15 cellular contexts compared by ENCODE assay signal in the genomic region with DNA sequence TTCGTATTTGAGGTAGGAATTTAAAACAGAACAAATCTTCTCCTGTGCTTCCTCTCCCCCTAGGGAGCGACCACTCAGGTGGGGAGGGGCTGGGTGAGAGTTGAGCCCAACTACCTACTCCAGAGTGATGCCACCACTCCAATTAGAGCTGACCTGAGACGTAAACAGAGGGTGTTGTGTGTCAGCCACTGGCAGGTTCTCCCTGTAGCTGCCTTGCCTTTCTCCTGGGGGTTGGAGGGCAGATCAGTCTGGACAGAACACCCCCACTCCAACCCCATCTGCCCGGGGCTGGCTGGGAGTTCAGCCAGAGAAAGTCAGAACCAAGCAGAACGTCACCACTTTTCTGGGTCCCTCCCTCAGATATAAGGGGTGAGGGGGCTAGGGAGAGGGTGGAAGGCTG. TPM values are rescaled to one million over a fixed set of nuclear protein-coding genes. Genes with fewer than 3 reads are reported as not detected.
DNase-seq lines count a peak whose midpoint lies in the region; ATAC-seq and TF ChIP-seq lines count a peak whose summit lies in the region.
"Had no signal": no experiment of that assay in that cellular context is flagged by ENCODE, and none has a peak within 500 bp of the region (broad histone marks: within the 10 kb centered on the region; RNA-seq: fewer than 3 reads in every experiment).

No MANE protein-coding gene starts in this region.

- WGBS in trophoblast cell (ENCODE audit: extremely low coverage, insufficient coverage, insufficient read length): no CpG with 5 or more reads among the region's 5 CpGs

- H3K9me3 ChIP-seq in trophoblast cell (ENCODE audit: insufficient read depth, low read depth, low read length): peaks cover 4% of the 10 kb centered on the region
- H3K9me3 ChIP-seq: SK-N-SH had no signal

- no peak overlapping the region for H4K8ac ChIP-seq in trophoblast cell (ENCODE audit: low read depth, low read length)

- H3K23ac ChIP-seq in trophoblast cell (ENCODE audit: low read length): no peak overlapping the region

- no peak for DNase-seq in activated T-cell treated with anti-CD3 and anti-CD28 coated beads, Interleukin-2, amount 50 U/mL, for 4 hours
- no peak for DNase-seq in activated T-cell treated with anti-CD3 and anti-CD28 coated beads for 4 hours
- no peak for DNase-seq in activated naive CD4-positive, alpha-beta T cell treated with anti-CD3 and anti-CD28 coated beads, Interleukin-2, amount 50 U/mL, for 72 hours (ENCODE audit: low spot score in 2 of 2)
- no peak for DNase-seq in trophoblast cell
- DNase-seq in GM10248 (ENCODE audit: extremely low spot score): no peak
- no peak for DNase-seq in G401 (ENCODE audit: low spot score)
- DNase-seq: aorta, HCEC 1CT, NCI-H1105 had no signal

- peak overlapping the region; percentile 50 for H4K91ac ChIP-seq in trophoblast cell (ENCODE audit: low read depth, low read length)

- H3K36me3 Mint-ChIP-seq in activated T-cell treated with anti-CD3 and anti-CD28 coated beads, Interleukin-2, amount 50 U/mL, for 4 hours (ENCODE audit: insufficient read depth): peaks cover 14% of the 10 kb centered on the region
- H3K36me3 Mint-ChIP-seq in activated naive CD4-positive, alpha-beta T cell treated with anti-CD3 and anti-CD28 coated beads, Interleukin-2, amount 50 U/mL, for 72 hours: peaks cover 7 to 13% of the 10 kb centered on the region in 2 donors

- TF ChIP-seq CTCF in KMS-11 (conservative IDR thresholded peaks at IDR 0.05; ENCODE audit: low read depth, low read length): no peak
- TF ChIP-seq CTCF in GM10248 (IDR thresholded peaks at IDR 0.05; ENCODE audit: control extremely low read depth, extremely low read depth, low read depth, missing control alignments): no peak

- peak overlapping the region; percentile 94 for H3K4me2 ChIP-seq in KMS-11
- no peak overlapping the region for H3K4me2 ChIP-seq in trophoblast cell (ENCODE audit: low read length)
- H3K4me2 ChIP-seq: SK-N-SH had no signal

- POLR2A ChIA-PET in GM10248 (lab: Yijun Ruan, JAX): interaction anchor here (0.6 to 2.1 kb wide), 2 partner anchors 11 to 25 kb away, joined by 3 to 11 read pairs; a partner anchor contains a TSS

- H3K79me2 ChIP-seq in KMS-11 (ENCODE audit: insufficient read depth, low read depth) (peaks cover 13% of the 10 kb centered on the region), trophoblast cell (ENCODE audit: control insufficient read depth, insufficient read depth, low read length, poor library complexity) (no peaks in the 10 kb centered on the region)

- H3K27me3 Mint-ChIP-seq in activated T-cell treated with anti-CD3 and anti-CD28 coated beads, Interleukin-2, amount 50 U/mL, for 4 hours (ENCODE audit: low read depth): no peaks in the 10 kb centered on the region

- H3K36me3 ChIP-seq in KMS-11 (ENCODE audit: insufficient read depth) (no peaks in the 10 kb centered on the region), trophoblast cell (ENCODE audit: control insufficient read depth in 1 of 2, insufficient read depth in 2 of 2, low read length in 2 of 2) (peaks cover 16 to 20% of the 10 kb centered on the region in 2 experiments)

- H3K4me1 ChIP-seq in KMS-11 (ENCODE audit: low read depth, poor library complexity, severe bottlenecking) (peaks cover 24% of the 10 kb centered on the region), trophoblast cell (ENCODE audit: control insufficient read depth in 1 of 2, insufficient read depth in 2 of 2, low read length in 2 of 2) (peaks cover 24 to 36% of the 10 kb centered on the region in 2 experiments)
- H3K4me1 ChIP-seq: foreskin keratinocyte had no signal

- H2BK120ac ChIP-seq in trophoblast cell (ENCODE audit: insufficient read depth, low read length, poor library complexity): no peak overlapping the region

- H3K27me3 ChIP-seq in KMS-11 (ENCODE audit: insufficient read depth, low read depth): no peaks in the 10 kb centered on the region
- H3K27me3 ChIP-seq in trophoblast cell (ENCODE audit: insufficient read depth, low read length): no peaks in the 10 kb centered on the region

- H3K27ac Mint-ChIP-seq in activated naive CD4-positive, alpha-beta T cell treated with anti-CD3 and anti-CD28 coated beads, Interleukin-2, amount 50 U/mL, for 72 hours: peak overlapping the region; percentile 80 to 86

- no peak overlapping the region for H2AFZ ChIP-seq in KMS-11 (ENCODE audit: low read depth)
- peak overlapping the region; percentile 10 for H2AFZ ChIP-seq in trophoblast cell (ENCODE audit: insufficient read depth, low read length, poor library complexity)

- H3K4me3 ChIP-seq in KMS-11 (IDR thresholded peaks at IDR 0.05; ENCODE audit: insufficient read depth, low read depth, low read length) (no peak overlapping the region), trophoblast cell (ENCODE audit: low read depth, low read length) (no peak overlapping the region)

- no peaks in the 10 kb centered on the region for H3K9me3 Mint-ChIP-seq in activated T-cell treated with anti-CD3 and anti-CD28 coated beads, Interleukin-2, amount 50 U/mL, for 4 hours
- H3K9me3 Mint-ChIP-seq in activated naive CD4-positive, alpha-beta T cell treated with anti-CD3 and anti-CD28 coated beads, Interleukin-2, amount 50 U/mL, for 72 hours: no peaks in the 10 kb centered on the region

- H3K79me1 ChIP-seq in trophoblast cell (ENCODE audit: low read length): peaks cover 8% of the 10 kb centered on the region

- H3K4me1 Mint-ChIP-seq in activated T-cell treated with anti-CD3 and anti-CD28 coated beads, Interleukin-2, amount 50 U/mL, for 4 hours (ENCODE audit: low read depth): peaks cover 10% of the 10 kb centered on the region

- H2BK5ac ChIP-seq in trophoblast cell (ENCODE audit: low read depth, low read length, poor library complexity): peak overlapping the region; percentile 39

- H3K4ac ChIP-seq in trophoblast cell (ENCODE audit: low read depth, low read length): no peak overlapping the region

- no peak overlapping the region for H4K12ac ChIP-seq in trophoblast cell (ENCODE audit: low read depth, low read length)

- CTCF ChIA-PET in GM10248 (lab: Yijun Ruan, JAX): interaction anchor here (1.2 to 5.4 kb wide), 5 partner anchors 11 to 314 kb away, joined by 3 to 32 read pairs (median 9); a partner anchor contains a TSS

- peak overlapping the region; percentile 6 for H3K14ac ChIP-seq in trophoblast cell (ENCODE audit: low read length)

- in situ Hi-C loops in G401 (cut with HindIII; ENCODE audit: low sequenced_read_pairs): no loop called here

- peak overlapping the region; percentile 7 for H2AK5ac ChIP-seq in trophoblast cell (ENCODE audit: low read length)

- H3K27ac ChIP-seq in KMS-11: no peak overlapping the region
- peak overlapping the region; percentile 37 for H3K27ac ChIP-seq in trophoblast cell (ENCODE audit: low read depth, low read length)
- H3K27ac ChIP-seq: foreskin keratinocyte had no signal

- H4K20me1 ChIP-seq in KMS-11 (ENCODE audit: insufficient read depth): no peaks in the 10 kb centered on the region

- no peak for ATAC-seq in activated T-cell treated with anti-CD3 and anti-CD28 coated beads, Interleukin-2, amount 50 U/mL, for 4 hours
- ATAC-seq in activated naive CD4-positive, alpha-beta T cell treated with anti-CD3 and anti-CD28 coated beads, Interleukin-2, amount 50 U/mL, for 72 hours: no peak
- no peak for ATAC-seq in HG02763 (IDR thresholded peaks at IDR 0.05; ENCODE audit: unreplicated experiment)
- ATAC-seq: foreskin keratinocyte, left lobe of liver had no signal

- H3K4me3 Mint-ChIP-seq in activated T-cell treated with anti-CD3 and anti-CD28 coated beads, Interleukin-2, amount 50 U/mL, for 4 hours: peak overlapping the region; percentile 85

- H3K18ac ChIP-seq in trophoblast cell (ENCODE audit: low read length): peak overlapping the region; percentile 58

- peak overlapping the region; percentile 19 for H2BK12ac ChIP-seq in trophoblast cell (ENCODE audit: low read length)

- no peak overlapping the region for H3K9ac ChIP-seq in KMS-11
- no peak overlapping the region for H3K9ac ChIP-seq in trophoblast cell (ENCODE audit: low read length)
- H3K9ac ChIP-seq: SK-N-SH had no signal

RNA-seq across cellular contexts. Expression of a gene that starts 2.0 kb away (rescaled TPM):
- 10 to 100 TPM; 32.9 to 55.9 (median 45.6) TPM for total RNA-seq in activated T-cell treated with anti-CD3 and anti-CD28 coated beads, Interleukin-2, amount 50 U/mL, for 4 hours
- 10 to 100 TPM in 1 of 2 donors, 1 to 10 TPM in 1; 6.1 to 19.8 TPM for total RNA-seq in activated naive CD4-positive, alpha-beta T cell treated with anti-CD3 and anti-CD28 coated beads, Interleukin-2, amount 50 U/mL, for 72 hours
- 0.36 and 0.42 TPM in 2 replicates for polyA plus RNA-seq in trophoblast cell (2013)
- total RNA-seq in G401 (2014; rRNA removed; shearing (Covaris generic)): not detected in 2 replicates
- total RNA-seq: HepG2, left lobe of liver had no signal
- polyA plus RNA-seq: aorta, HepG2 had no signal

RNA-seq across cellular contexts. Expression of a gene that starts 11.3 kb away (rescaled TPM):
- total RNA-seq in activated T-cell treated with anti-CD3 and anti-CD28 coated beads, Interleukin-2, amount 50 U/mL, for 4 hours: 10 to 100 TPM; 43.2 to 49.2 (median 45.8) TPM
- total RNA-seq in activated naive CD4-positive, alpha-beta T cell treated with anti-CD3 and anti-CD28 coated beads, Interleukin-2, amount 50 U/mL, for 72 hours: 10 to 100 TPM; 30.2 to 34.0 TPM
- polyA plus RNA-seq in trophoblast cell (2013): 5.3 and 5.4 TPM in 2 replicates
- 21.4 and 25.0 TPM in 2 replicates for total RNA-seq in G401 (2014; rRNA removed; shearing (Covaris generic))

RNA-seq across cellular contexts. Expression of a gene that starts 11.6 kb away (rescaled TPM):
- total RNA-seq in activated T-cell treated with anti-CD3 and anti-CD28 coated beads, Interleukin-2, amount 50 U/mL, for 4 hours: 10 to 100 TPM; 52.0 to 57.0 (median 54.4) TPM
- total RNA-seq in activated naive CD4-positive, alpha-beta T cell treated with anti-CD3 and anti-CD28 coated beads, Interleukin-2, amount 50 U/mL, for 72 hours: 10 to 100 TPM; 32.0 to 40.1 TPM
- 10.0 and 10.3 TPM in 2 replicates for polyA plus RNA-seq in trophoblast cell (2013)
- total RNA-seq in G401 (2014; rRNA removed; shearing (Covaris generic)): 20.7 and 29.5 TPM in 2 replicates
